1 cellular context compared by ENCODE assay signal in the genomic region with DNA sequence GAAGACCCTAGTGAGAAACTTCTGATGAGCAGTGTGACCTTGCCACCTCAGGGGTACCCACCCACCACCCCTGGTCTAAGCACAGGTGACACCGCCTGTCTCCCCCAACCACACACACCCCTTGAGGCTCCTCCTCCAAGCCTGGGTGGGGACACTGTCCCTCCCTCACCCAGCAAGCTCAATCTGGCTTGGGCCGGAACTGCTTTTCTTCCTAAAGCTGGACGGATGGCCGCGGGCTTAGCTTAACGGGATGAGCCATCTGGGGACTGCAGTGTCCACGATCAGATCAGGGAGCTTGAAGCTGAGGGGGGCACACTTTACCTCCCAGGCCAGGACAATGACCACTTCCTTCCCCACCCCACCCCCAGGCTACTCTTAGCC.
TF ChIP-seq lines count a peak whose summit lies in the region.
"Not testable (repeated sequence)": the region's sequence is repeated elsewhere in the genome, so short reads cannot be mapped to it uniquely, and the experiment has no call there.

No MANE protein-coding gene starts in this region.

TF ChIP-seq in K562, 482 proteins besides CTCF, POLR2A, EP300 and RAD21:
- TF ChIP-seq POLR2G (IDR thresholded peaks at IDR 0.05; ENCODE audit: low read depth, low read length): peak; percentile 40; the same call in 1 of the 2 replicates
- 0 out of 4 replicates have a peak, but pooled peaks of 1 of the 2 experiments have one; percentile 37 for TF ChIP-seq RCOR1 (IDR thresholded peaks at IDR 0.05; ENCODE audit: borderline replicate concordance in 1 of 2, low read depth in 2 of 2, low read length in 2 of 2)
- TF ChIP-seq LEF1 (IDR thresholded peaks at IDR 0.05): peak; percentile 38; the same call in 1 of the 2 replicates
- peak; percentile 33; the same call in 1 of the 2 replicates for TF ChIP-seq TCF3 (CRISPR knock-in tag; IDR thresholded peaks at IDR 0.05)
- peak; percentile 29; the same call in 1 of the 2 replicates for TF ChIP-seq NFRKB (IDR thresholded peaks at IDR 0.05; ENCODE audit: low read depth)
- peak; percentile 32; the same call in 1 of the 2 replicates for TF ChIP-seq BCOR (IDR thresholded peaks at IDR 0.05)
- TF ChIP-seq, protein P1, sequence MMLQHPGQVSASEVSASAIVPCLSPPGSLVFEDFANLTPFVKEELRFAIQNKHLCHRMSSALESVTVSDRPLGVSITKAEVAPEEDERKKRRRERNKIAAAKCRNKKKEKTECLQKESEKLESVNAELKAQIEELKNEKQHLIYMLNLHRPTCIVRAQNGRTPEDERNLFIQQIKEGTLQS (IDR thresholded peaks at IDR 0.05): peak; percentile 50; the same call in 1 of the 2 replicates
- TF ChIP-seq, protein P1 (CRISPR knock-in tag; conservative IDR thresholded peaks at IDR 0.05): not testable (repeated sequence)
- peak; percentile 11; the same call in 1 of the 2 replicates for TF ChIP-seq TAL1 (IDR thresholded peaks at IDR 0.05)
- peak; percentile 29 for TF ChIP-seq KDM5B (IDR thresholded peaks at IDR 0.05; ENCODE audit: insufficient replicate concordance, low read depth, low read length)
- TF ChIP-seq FOSL1 (tag; conservative IDR thresholded peaks at IDR 0.05): peak; percentile 10; the same call in 1 of the 2 replicates
- TF ChIP-seq SPI1 (IDR thresholded peaks at IDR 0.05; ENCODE audit: borderline replicate concordance, low read depth, low read length): 0 out of 2 replicates have a peak, but pooled peaks have one; percentile 23
- peak in 1 of 3 experiments; percentile 27 for TF ChIP-seq YY1 (IDR thresholded peaks at IDR 0.05; ENCODE audit: borderline replicate concordance in 1 of 3, control insufficient read depth in 1 of 3, extremely low read depth in 1 of 3, insufficient read depth in 3 of 3, insufficient read length in 1 of 3, insufficient replicate concordance in 2 of 3, low read depth in 1 of 3, low read length in 2 of 3)
- TF ChIP-seq VEZF1 (CRISPR knock-in tag; IDR thresholded peaks at IDR 0.05): peak; percentile 54; the same call in 1 of the 2 replicates
- 0 out of 4 replicates have a peak, but pooled peaks of 1 of the 2 experiments have one; percentile 3 for TF ChIP-seq HDAC1 (IDR thresholded peaks at IDR 0.05)
- peak; percentile 27; the same call in 1 of the 2 replicates for TF ChIP-seq PHF8 (IDR thresholded peaks at IDR 0.05; ENCODE audit: borderline replicate concordance, low read length)
- TF ChIP-seq, protein P2, sequence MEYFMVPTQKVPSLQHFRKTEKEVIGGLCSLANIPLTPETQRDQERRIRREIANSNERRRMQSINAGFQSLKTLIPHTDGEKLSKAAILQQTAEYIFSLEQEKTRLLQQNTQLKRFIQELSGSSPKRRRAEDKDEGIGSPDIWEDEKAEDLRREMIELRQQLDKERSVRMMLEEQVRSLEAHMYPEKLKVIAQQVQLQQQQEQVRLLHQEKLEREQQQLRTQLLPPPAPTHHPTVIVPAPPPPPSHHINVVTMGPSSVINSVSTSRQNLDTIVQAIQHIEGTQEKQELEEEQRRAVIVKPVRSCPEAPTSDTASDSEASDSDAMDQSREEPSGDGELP (CRISPR knock-in tag; IDR thresholded peaks at IDR 0.05; ENCODE audit: borderline replicate concordance): peak; percentile 47; the same call in 1 of the 2 replicates
- TF ChIP-seq KLF16 (IDR thresholded peaks at IDR 0.05): peak; percentile 95
- TF ChIP-seq ZFX (CRISPR knock-in tag; IDR thresholded peaks at IDR 0.05): peak; percentile 37; the same call in 1 of the 2 replicates
- 0 out of 2 replicates have a peak, but pooled peaks have one; percentile 16 for TF ChIP-seq FOXM1 (IDR thresholded peaks at IDR 0.05; ENCODE audit: low read depth)
- not testable (repeated sequence) for TF ChIP-seq FOXM1 (CRISPR knock-in tag; IDR thresholded peaks at IDR 0.05; ENCODE audit: low read depth)
- peak; percentile 44; the same call in 1 of the 2 replicates for TF ChIP-seq EP400 (IDR thresholded peaks at IDR 0.05)
TF ChIP-seq in K562: peak in this region for 20; not testable (repeated sequence) for 462.
